Comparison of ENCODE assay signal across 1 cellular context in the genomic region with DNA sequence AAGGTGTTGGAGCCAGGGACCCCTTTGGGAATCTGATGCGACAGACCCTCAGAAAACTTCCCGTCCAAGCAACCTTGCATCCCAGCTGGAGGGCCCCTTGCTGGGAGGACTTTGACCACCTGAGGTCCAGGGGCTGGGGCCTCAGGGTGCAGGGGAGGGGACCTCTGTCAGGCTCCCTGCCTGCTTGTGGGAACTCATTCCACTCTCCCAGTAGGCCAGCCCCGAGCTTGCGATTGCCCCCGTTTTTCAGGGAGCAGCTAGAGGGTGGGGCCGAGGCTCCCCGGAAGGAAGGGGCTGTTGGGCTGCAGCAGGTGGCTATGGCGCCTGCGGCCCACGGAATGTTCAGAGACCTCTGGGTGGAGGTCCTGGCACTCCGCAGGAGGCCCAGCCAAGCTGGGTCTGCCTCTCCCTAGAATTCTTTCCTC.
TF ChIP-seq lines count a peak whose summit lies in the region.

No MANE protein-coding gene starts in this region.

TF ChIP-seq in HepG2, 621 proteins besides CTCF, POLR2A, EP300 and RAD21 (continued from another document and continues in another):
- no peak for TF ChIP-seq ZBTB8A (CRISPR knock-in tag; IDR thresholded peaks at IDR 0.05; ENCODE audit: borderline replicate concordance, low read depth)
- TF ChIP-seq NCOA5 (CRISPR knock-in tag; IDR thresholded peaks at IDR 0.05): no peak
- TF ChIP-seq, protein P1, sequence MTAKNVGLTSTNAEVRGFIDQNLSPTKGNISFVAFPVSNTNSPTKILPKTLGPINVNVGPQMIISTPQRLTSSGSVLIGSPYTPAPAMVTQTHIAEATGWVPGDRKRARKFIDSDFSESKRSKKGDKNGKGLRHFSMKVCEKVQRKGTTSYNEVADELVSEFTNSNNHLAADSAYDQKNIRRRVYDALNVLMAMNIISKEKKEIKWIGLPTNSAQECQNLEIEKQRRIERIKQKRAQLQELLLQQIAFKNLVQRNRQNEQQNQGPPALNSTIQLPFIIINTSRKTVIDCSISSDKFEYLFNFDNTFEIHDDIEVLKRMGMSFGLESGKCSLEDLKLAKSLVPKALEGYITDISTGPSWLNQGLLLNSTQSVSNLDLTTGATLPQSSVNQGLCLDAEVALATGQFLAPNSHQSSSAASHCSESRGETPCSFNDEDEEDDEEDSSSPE (CRISPR knock-in tag; IDR thresholded peaks at IDR 0.05): no peak
- no peak for TF ChIP-seq CENPT (CRISPR knock-in tag; IDR thresholded peaks at IDR 0.05; ENCODE audit: low read depth)
- TF ChIP-seq, protein P2, sequence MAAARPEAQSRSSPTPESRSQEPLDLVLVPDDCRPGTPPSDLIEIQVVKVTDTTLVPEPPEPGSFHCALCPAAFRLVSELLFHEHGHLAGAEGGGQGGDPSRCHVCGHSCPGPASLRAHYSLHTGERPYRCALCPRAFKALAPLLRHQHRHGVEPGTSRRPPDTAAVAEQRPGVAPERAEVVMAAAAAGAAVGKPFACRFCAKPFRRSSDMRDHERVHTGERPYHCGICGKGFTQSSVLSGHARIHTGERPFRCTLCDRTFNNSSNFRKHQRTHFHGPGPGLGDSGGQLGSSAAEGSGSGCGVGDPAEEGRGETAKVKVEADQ (CRISPR knock-in tag; IDR thresholded peaks at IDR 0.05; ENCODE audit: borderline replicate concordance): peak; percentile 5; the same call in 1 of the 2 replicates
- TF ChIP-seq, protein P3, sequence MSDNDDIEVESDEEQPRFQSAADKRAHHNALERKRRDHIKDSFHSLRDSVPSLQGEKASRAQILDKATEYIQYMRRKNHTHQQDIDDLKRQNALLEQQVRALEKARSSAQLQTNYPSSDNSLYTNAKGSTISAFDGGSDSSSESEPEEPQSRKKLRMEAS (IDR thresholded peaks at IDR 0.05): peak; percentile 29; the same call in 1 of the 2 replicates
- TF ChIP-seq ZFP62 (CRISPR knock-in tag; IDR thresholded peaks at IDR 0.05): no peak
- TF ChIP-seq, protein P4, sequence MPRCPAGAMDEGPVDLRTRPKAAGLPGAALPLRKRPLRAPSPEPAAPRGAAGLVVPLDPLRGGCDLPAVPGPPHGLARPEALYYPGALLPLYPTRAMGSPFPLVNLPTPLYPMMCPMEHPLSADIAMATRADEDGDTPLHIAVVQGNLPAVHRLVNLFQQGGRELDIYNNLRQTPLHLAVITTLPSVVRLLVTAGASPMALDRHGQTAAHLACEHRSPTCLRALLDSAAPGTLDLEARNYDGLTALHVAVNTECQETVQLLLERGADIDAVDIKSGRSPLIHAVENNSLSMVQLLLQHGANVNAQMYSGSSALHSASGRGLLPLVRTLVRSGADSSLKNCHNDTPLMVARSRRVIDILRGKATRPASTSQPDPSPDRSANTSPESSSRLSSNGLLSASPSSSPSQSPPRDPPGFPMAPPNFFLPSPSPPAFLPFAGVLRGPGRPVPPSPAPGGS (CRISPR knock-in tag; IDR thresholded peaks at IDR 0.05): no peak
- TF ChIP-seq, protein P5, sequence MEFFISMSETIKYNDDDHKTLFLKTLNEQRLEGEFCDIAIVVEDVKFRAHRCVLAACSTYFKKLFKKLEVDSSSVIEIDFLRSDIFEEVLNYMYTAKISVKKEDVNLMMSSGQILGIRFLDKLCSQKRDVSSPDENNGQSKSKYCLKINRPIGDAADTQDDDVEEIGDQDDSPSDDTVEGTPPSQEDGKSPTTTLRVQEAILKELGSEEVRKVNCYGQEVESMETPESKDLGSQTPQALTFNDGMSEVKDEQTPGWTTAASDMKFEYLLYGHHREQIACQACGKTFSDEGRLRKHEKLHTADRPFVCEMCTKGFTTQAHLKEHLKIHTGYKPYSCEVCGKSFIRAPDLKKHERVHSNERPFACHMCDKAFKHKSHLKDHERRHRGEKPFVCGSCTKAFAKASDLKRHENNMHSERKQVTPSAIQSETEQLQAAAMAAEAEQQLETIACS (CRISPR knock-in tag; IDR thresholded peaks at IDR 0.05): no peak
- TF ChIP-seq ZNF788 (CRISPR knock-in tag; IDR thresholded peaks at IDR 0.05; ENCODE audit: borderline replicate concordance): no peak
- no peak for TF ChIP-seq CBX5 (CRISPR knock-in tag; IDR thresholded peaks at IDR 0.05; ENCODE audit: borderline replicate concordance)
- TF ChIP-seq, protein P6, sequence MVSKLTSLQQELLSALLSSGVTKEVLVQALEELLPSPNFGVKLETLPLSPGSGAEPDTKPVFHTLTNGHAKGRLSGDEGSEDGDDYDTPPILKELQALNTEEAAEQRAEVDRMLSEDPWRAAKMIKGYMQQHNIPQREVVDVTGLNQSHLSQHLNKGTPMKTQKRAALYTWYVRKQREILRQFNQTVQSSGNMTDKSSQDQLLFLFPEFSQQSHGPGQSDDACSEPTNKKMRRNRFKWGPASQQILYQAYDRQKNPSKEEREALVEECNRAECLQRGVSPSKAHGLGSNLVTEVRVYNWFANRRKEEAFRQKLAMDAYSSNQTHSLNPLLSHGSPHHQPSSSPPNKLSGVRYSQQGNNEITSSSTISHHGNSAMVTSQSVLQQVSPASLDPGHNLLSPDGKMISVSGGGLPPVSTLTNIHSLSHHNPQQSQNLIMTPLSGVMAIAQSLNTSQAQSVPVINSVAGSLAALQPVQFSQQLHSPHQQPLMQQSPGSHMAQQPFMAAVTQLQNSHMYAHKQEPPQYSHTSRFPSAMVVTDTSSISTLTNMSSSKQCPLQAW (CRISPR knock-in tag; IDR thresholded peaks at IDR 0.05): no peak
- TF ChIP-seq ZNF367 (CRISPR knock-in tag; IDR thresholded peaks at IDR 0.05; ENCODE audit: borderline replicate concordance): no peak
- no peak for TF ChIP-seq ZC3H4 (CRISPR knock-in tag; IDR thresholded peaks at IDR 0.05; ENCODE audit: borderline replicate concordance)
- TF ChIP-seq, protein P7, sequence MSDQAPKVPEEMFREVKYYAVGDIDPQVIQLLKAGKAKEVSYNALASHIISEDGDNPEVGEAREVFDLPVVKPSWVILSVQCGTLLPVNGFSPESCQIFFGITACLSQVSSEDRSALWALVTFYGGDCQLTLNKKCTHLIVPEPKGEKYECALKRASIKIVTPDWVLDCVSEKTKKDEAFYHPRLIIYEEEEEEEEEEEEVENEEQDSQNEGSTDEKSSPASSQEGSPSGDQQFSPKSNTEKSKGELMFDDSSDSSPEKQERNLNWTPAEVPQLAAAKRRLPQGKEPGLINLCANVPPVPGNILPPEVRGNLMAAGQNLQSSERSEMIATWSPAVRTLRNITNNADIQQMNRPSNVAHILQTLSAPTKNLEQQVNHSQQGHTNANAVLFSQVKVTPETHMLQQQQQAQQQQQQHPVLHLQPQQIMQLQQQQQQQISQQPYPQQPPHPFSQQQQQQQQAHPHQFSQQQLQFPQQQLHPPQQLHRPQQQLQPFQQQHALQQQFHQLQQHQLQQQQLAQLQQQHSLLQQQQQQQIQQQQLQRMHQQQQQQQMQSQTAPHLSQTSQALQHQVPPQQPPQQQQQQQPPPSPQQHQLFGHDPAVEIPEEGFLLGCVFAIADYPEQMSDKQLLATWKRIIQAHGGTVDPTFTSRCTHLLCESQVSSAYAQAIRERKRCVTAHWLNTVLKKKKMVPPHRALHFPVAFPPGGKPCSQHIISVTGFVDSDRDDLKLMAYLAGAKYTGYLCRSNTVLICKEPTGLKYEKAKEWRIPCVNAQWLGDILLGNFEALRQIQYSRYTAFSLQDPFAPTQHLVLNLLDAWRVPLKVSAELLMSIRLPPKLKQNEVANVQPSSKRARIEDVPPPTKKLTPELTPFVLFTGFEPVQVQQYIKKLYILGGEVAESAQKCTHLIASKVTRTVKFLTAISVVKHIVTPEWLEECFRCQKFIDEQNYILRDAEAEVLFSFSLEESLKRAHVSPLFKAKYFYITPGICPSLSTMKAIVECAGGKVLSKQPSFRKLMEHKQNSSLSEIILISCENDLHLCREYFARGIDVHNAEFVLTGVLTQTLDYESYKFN (CRISPR knock-in tag; conservative IDR thresholded peaks at IDR 0.05): peak; percentile 92
- TF ChIP-seq ZFP36 (IDR thresholded peaks at IDR 0.05; ENCODE audit: borderline replicate concordance, low read depth, low read length, partially characterized antibody): no peak
- TF ChIP-seq PHF8 (CRISPR knock-in tag; IDR thresholded peaks at IDR 0.05): no peak
- TF ChIP-seq PHF21A (CRISPR knock-in tag; IDR thresholded peaks at IDR 0.05): no peak; the same call in 1 of the 2 replicates
- TF ChIP-seq, protein P8, sequence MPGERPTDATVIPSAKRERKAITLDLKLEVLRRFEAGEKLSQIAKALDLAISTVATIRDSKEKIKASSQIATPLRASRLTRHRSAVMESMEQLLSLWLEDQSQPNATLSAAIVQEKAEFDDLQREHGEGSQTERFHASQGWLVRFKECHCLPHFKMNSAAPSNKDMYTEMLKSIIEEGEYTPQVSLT (CRISPR knock-in tag; IDR thresholded peaks at IDR 0.05; ENCODE audit: borderline replicate concordance, low read depth): no peak
- TF ChIP-seq, protein P9, sequence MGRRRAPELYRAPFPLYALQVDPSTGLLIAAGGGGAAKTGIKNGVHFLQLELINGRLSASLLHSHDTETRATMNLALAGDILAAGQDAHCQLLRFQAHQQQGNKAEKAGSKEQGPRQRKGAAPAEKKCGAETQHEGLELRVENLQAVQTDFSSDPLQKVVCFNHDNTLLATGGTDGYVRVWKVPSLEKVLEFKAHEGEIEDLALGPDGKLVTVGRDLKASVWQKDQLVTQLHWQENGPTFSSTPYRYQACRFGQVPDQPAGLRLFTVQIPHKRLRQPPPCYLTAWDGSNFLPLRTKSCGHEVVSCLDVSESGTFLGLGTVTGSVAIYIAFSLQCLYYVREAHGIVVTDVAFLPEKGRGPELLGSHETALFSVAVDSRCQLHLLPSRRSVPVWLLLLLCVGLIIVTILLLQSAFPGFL (CRISPR knock-in tag; IDR thresholded peaks at IDR 0.05): no peak
- TF ChIP-seq HDAC2 (CRISPR knock-in tag; IDR thresholded peaks at IDR 0.05): peak; percentile 40; the same call in 1 of the 2 replicates
- no peak for TF ChIP-seq ZNF496 (CRISPR knock-in tag; IDR thresholded peaks at IDR 0.05; ENCODE audit: insufficient replicate concordance)
- TF ChIP-seq, protein P10, sequence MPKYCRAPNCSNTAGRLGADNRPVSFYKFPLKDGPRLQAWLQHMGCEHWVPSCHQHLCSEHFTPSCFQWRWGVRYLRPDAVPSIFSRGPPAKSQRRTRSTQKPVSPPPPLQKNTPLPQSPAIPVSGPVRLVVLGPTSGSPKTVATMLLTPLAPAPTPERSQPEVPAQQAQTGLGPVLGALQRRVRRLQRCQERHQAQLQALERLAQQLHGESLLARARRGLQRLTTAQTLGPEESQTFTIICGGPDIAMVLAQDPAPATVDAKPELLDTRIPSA (CRISPR knock-in tag; IDR thresholded peaks at IDR 0.05; ENCODE audit: borderline replicate concordance): no peak
- no peak for TF ChIP-seq ZNF317 (CRISPR knock-in tag; IDR thresholded peaks at IDR 0.05)
- TF ChIP-seq, protein P11, sequence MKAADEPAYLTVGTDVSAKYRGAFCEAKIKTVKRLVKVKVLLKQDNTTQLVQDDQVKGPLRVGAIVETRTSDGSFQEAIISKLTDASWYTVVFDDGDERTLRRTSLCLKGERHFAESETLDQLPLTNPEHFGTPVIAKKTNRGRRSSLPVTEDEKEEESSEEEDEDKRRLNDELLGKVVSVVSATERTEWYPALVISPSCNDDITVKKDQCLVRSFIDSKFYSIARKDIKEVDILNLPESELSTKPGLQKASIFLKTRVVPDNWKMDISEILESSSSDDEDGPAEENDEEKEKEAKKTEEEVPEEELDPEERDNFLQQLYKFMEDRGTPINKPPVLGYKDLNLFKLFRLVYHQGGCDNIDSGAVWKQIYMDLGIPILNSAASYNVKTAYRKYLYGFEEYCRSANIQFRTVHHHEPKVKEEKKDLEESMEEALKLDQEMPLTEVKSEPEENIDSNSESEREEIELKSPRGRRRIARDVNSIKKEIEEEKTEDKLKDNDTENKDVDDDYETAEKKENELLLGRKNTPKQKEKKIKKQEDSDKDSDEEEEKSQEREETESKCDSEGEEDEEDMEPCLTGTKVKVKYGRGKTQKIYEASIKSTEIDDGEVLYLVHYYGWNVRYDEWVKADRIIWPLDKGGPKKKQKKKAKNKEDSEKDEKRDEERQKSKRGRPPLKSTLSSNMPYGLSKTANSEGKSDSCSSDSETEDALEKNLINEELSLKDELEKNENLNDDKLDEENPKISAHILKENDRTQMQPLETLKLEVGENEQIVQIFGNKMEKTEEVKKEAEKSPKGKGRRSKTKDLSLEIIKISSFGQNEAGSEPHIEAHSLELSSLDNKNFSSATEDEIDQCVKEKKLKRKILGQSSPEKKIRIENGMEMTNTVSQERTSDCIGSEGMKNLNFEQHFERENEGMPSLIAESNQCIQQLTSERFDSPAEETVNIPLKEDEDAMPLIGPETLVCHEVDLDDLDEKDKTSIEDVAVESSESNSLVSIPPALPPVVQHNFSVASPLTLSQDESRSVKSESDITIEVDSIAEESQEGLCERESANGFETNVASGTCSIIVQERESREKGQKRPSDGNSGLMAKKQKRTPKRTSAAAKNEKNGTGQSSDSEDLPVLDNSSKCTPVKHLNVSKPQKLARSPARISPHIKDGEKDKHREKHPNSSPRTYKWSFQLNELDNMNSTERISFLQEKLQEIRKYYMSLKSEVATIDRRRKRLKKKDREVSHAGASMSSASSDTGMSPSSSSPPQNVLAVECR (CRISPR knock-in tag; IDR thresholded peaks at IDR 0.05; ENCODE audit: borderline replicate concordance): no peak; the same call in 1 of the 2 replicates
- TF ChIP-seq TBX3 (IDR thresholded peaks at IDR 0.05; ENCODE audit: borderline replicate concordance): no peak
- no peak for TF ChIP-seq FOSL2 (CRISPR knock-in tag; IDR thresholded peaks at IDR 0.05)
- TF ChIP-seq, protein P12, sequence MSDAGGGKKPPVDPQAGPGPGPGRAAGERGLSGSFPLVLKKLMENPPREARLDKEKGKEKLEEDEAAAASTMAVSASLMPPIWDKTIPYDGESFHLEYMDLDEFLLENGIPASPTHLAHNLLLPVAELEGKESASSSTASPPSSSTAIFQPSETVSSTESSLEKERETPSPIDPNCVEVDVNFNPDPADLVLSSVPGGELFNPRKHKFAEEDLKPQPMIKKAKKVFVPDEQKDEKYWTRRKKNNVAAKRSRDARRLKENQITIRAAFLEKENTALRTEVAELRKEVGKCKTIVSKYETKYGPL (CRISPR knock-in tag; IDR thresholded peaks at IDR 0.05): no peak
- TF ChIP-seq, protein P13, sequence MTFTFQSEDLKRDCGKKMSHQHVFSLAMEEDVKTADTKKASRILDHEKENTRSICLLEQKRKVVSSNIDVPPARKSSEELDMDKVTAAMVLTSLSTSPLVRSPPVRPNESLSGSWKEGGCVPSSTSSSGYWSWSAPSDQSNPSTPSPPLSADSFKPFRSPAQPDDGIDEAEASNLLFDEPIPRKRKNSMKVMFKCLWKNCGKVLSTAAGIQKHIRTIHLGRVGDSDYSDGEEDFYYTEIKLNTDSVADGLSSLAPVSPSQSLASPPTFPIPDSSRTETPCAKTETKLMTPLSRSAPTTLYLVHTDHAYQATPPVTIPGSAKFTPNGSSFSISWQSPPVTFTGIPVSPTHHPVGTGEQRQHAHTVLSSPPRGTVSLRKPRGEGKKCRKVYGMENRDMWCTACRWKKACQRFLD (CRISPR knock-in tag; IDR thresholded peaks at IDR 0.05; ENCODE audit: borderline replicate concordance): no peak
- TF ChIP-seq, protein P14, sequence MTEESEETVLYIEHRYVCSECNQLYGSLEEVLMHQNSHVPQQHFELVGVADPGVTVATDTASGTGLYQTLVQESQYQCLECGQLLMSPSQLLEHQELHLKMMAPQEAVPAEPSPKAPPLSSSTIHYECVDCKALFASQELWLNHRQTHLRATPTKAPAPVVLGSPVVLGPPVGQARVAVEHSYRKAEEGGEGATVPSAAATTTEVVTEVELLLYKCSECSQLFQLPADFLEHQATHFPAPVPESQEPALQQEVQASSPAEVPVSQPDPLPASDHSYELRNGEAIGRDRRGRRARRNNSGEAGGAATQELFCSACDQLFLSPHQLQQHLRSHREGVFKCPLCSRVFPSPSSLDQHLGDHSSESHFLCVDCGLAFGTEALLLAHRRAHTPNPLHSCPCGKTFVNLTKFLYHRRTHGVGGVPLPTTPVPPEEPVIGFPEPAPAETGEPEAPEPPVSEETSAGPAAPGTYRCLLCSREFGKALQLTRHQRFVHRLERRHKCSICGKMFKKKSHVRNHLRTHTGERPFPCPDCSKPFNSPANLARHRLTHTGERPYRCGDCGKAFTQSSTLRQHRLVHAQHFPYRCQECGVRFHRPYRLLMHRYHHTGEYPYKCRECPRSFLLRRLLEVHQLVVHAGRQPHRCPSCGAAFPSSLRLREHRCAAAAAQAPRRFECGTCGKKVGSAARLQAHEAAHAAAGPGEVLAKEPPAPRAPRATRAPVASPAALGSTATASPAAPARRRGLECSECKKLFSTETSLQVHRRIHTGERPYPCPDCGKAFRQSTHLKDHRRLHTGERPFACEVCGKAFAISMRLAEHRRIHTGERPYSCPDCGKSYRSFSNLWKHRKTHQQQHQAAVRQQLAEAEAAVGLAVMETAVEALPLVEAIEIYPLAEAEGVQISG (CRISPR knock-in tag; IDR thresholded peaks at IDR 0.05): no peak; the same call in none of the 2 replicates
